ENCODE assay signal across 15 cellular contexts in genomic region chr6:126539022-126539421, GRCh38.
A peak's percentile ranks its signal among the peaks of the same experiment; 100 is the strongest.
DNase-seq lines count a peak whose midpoint lies in the region; ATAC-seq and TF ChIP-seq lines count a peak whose summit lies in the region.
"Had no signal": no experiment of that assay in that cellular context is flagged by ENCODE, and none has a peak within 500 bp of the region (broad histone marks: within the 10 kb centered on the region; RNA-seq: fewer than 3 reads in every experiment).

No MANE protein-coding gene starts in this region.

- no peak overlapping the region for H3K4me3 ChIP-seq in astrocyte of the cerebellum (ENCODE audit: low read depth, low read length)
- H3K4me3 ChIP-seq in naive thymus-derived CD4-positive, alpha-beta T cell (ENCODE audit: low read length): no peak overlapping the region
- H3K4me3 ChIP-seq: ascending aorta, pancreas had no signal

- no peaks in the 10 kb centered on the region for H3K9me3 Mint-ChIP-seq in naive thymus-derived CD4-positive, alpha-beta T cell

- H3K27me3 Mint-ChIP-seq in naive thymus-derived CD4-positive, alpha-beta T cell: no peaks in the 10 kb centered on the region

- intact Hi-C loops in naive thymus-derived CD4-positive, alpha-beta T cell (cut with micrococcal nuclease): no loop called here

- H3K4me1 Mint-ChIP-seq in naive thymus-derived CD4-positive, alpha-beta T cell: no peaks in the 10 kb centered on the region

- DNase-seq in ACHN (peak; percentile 71), HT1080 (ENCODE audit: low read depth) (peak; percentile 92), astrocyte of the cerebellum (ENCODE audit: low read depth) (peak; percentile 37), foreskin melanocyte (peak; percentile 11), CD1c-positive myeloid dendritic cell (ENCODE audit: extremely low spot score) (no peak), DMS 273 (lab: John Stamatoyannopoulos, UW; ENCODE audit: unreplicated experiment) (no peak)
- DNase-seq in naive thymus-derived CD4-positive, alpha-beta T cell: no peak
- DNase-seq: activated T-cell treated with anti-CD3 and anti-CD28 coated beads, Interleukin-2, amount 50 U/mL, for 48 hours; NCI-H2029 treated with DMSO at 0.1 percent for 48 hours; pancreas; stimulated activated CD4-positive, alpha-beta T cell treated with anti-CD3 and anti-CD28 coated beads, Interleukin-15, amount 100 ng/mL, for 24 hours; T-helper 1 cell; trophoblast cell had no signal

- H3K27ac ChIP-seq in naive thymus-derived CD4-positive, alpha-beta T cell (ENCODE audit: low read depth, low read length): no peak overlapping the region
- H3K27ac ChIP-seq: ascending aorta, pancreas had no signal

- H3K36me3 Mint-ChIP-seq in naive thymus-derived CD4-positive, alpha-beta T cell: no peaks in the 10 kb centered on the region

- H3K27ac Mint-ChIP-seq in naive thymus-derived CD4-positive, alpha-beta T cell: no peak overlapping the region

- POLR2A ChIA-PET in naive thymus-derived CD4-positive, alpha-beta T cell (lab: Charles Lee): no interaction called here

- CTCF ChIA-PET in naive thymus-derived CD4-positive, alpha-beta T cell (lab: Charles Lee): no interaction called here

- no peaks in the 10 kb centered on the region for H3K4me1 ChIP-seq in naive thymus-derived CD4-positive, alpha-beta T cell (ENCODE audit: control insufficient read depth in 2 of 2, insufficient read depth in 2 of 2, low read length in 2 of 2)
- H3K4me1 ChIP-seq: ascending aorta, pancreas had no signal

- no peaks in the 10 kb centered on the region for H3K36me3 ChIP-seq in naive thymus-derived CD4-positive, alpha-beta T cell (ENCODE audit: control insufficient read depth in 2 of 3, insufficient read depth in 3 of 3, low read length in 3 of 3)
- H3K36me3 ChIP-seq: ascending aorta, pancreas had no signal

- no peak for TF ChIP-seq CTCF in astrocyte of the cerebellum (IDR thresholded peaks at IDR 0.05; ENCODE audit: low read depth, low read length, missing control alignments)

- ATAC-seq in naive thymus-derived CD4-positive, alpha-beta T cell: no peak
- no peak for ATAC-seq in HG03135 (IDR thresholded peaks at IDR 0.05; ENCODE audit: unreplicated experiment)
- ATAC-seq: pancreas had no signal

- no peak overlapping the region for H3K4me3 Mint-ChIP-seq in naive thymus-derived CD4-positive, alpha-beta T cell

- H3K27me3 ChIP-seq in naive thymus-derived CD4-positive, alpha-beta T cell (ENCODE audit: control insufficient read depth in 2 of 2, insufficient read depth in 2 of 2, low read length in 2 of 2): no peaks in the 10 kb centered on the region
- H3K27me3 ChIP-seq: ascending aorta, pancreas had no signal

- in situ Hi-C loops in ACHN (cut with HindIII; ENCODE audit: low pct_ligation_motif_present, low pct_unique_long_range_greater_than_20kb, low sequenced_read_pairs): no loop called here
- in situ Hi-C loops in astrocyte of the cerebellum (cut with HindIII; ENCODE audit: low sequenced_read_pairs): no loop called here

- H3K9me3 ChIP-seq in naive thymus-derived CD4-positive, alpha-beta T cell (ENCODE audit: control insufficient read depth in 2 of 3, low read length in 3 of 3): no peaks in the 10 kb centered on the region
- H3K9me3 ChIP-seq: ascending aorta, pancreas had no signal

Comparison
In these comparisons a context has a peak if more than half of its experiments do, and no peak if none do; other contexts are left out.
1. DNase-seq: peak in ACHN (single experiment), HT1080 (single experiment), astrocyte of the cerebellum (single experiment) and foreskin melanocyte (single experiment); none in naive thymus-derived CD4-positive, alpha-beta T cell (0 of 9), CD1c-positive myeloid dendritic cell (single experiment) and DMS 273 (single experiment).